27 cellular contexts compared by ENCODE assay signal in genomic region chr20:63282946-63283345, GRCh38. TPM values are rescaled to one million over a fixed set of nuclear protein-coding genes. Genes with fewer than 3 reads are reported as not detected.
"Had no signal": no experiment of that assay in that cellular context is flagged by ENCODE, and none has a peak within 500 bp of the region (broad histone marks: within the 10 kb centered on the region; RNA-seq: fewer than 3 reads in every experiment).

No MANE protein-coding gene starts in this region.

- H3K4me1 ChIP-seq: parathyroid adenoma, psoas muscle, testis, tibial nerve, upper lobe of right lung had no signal

- H3K27ac ChIP-seq: heart left ventricle, parathyroid adenoma, psoas muscle, testis, tibial nerve, upper lobe of right lung had no signal

- H3K4me3 ChIP-seq: heart left ventricle, lung, psoas muscle, spleen, testis, tibial nerve, upper lobe of right lung had no signal

- H3K79me2 ChIP-seq: parathyroid adenoma had no signal

- ATAC-seq: heart left ventricle; left colon; left ventricle myocardium superior; psoas muscle; sciatic nerve; stimulated activated naive B cell treated with anti-CD40 and anti-IgM and Interleukin-4, amounts not matched to agents 10 μg/mL and 1 μg/mL and 100 μg/mL, for 72 hours; stimulated activated naive CD8-positive, alpha-beta T cell treated with anti-CD3 and anti-CD28 coated beads, Interleukin-15, amount 100 ng/mL, for 72 hours; upper lobe of right lung had no signal

- DNase-seq: dermis blood vessel endothelial cell; foreskin melanocyte; hippocampal formation; left colon; left ventricle myocardium superior; mesenchymal stem cell; midbrain; retina; spleen; stimulated activated CD4-positive, alpha-beta T cell treated with anti-CD3 and anti-CD28 coated beads, Interleukin-2, amount 100 ng/mL, for 24 hours; stimulated activated CD4-positive, alpha-beta T cell treated with anti-CD3 and anti-CD28 coated beads, Interleukin-4, amount 100 ng/mL, for 4 hours; stimulated activated naive B cell treated with anti-CD40 and anti-IgM and Interleukin-4, amounts not matched to agents 10 μg/mL and 1 μg/mL and 100 μg/mL, for 72 hours; stimulated activated naive CD8-positive, alpha-beta T cell treated with anti-CD3 and anti-CD28 coated beads, Interleukin-15, amount 100 ng/mL, for 72 hours; testis; upper lobe of right lung had no signal

- H3K9ac ChIP-seq: parathyroid adenoma had no signal

- H3K27me3 ChIP-seq: heart left ventricle, spleen, testis, tibial nerve, upper lobe of right lung had no signal

- H2AFZ ChIP-seq: parathyroid adenoma had no signal

- H3K9me3 ChIP-seq: heart left ventricle, psoas muscle, spleen, testis, tibial nerve, upper lobe of right lung had no signal

- FAIRE-seq: colon had no signal

RNA-seq across cellular contexts. Expression of gene COL20A1, which starts 10.0 kb away (rescaled TPM):
- total RNA-seq: dermis blood vessel endothelial cell, heart left ventricle, kidney epithelial cell, left colon, left ventricle myocardium superior, omental fat pad, psoas muscle, subcutaneous adipose tissue, upper lobe of right lung had no signal
- polyA plus RNA-seq: esophagus, heart left ventricle had no signal

RNA-seq across cellular contexts. Expression of gene NKAIN4, which starts 28.7 kb away (rescaled TPM):
- total RNA-seq: dermis blood vessel endothelial cell, heart left ventricle, left ventricle myocardium superior, omental fat pad, psoas muscle, spleen, subcutaneous adipose tissue, upper lobe of right lung had no signal
- polyA plus RNA-seq: esophagus, heart left ventricle, psoas muscle had no signal

RNA-seq across cellular contexts. Expression of gene BIRC7, which starts 47.2 kb away (rescaled TPM):
- total RNA-seq: dermis blood vessel endothelial cell, left ventricle myocardium superior, psoas muscle, skeletal muscle tissue had no signal
- polyA plus RNA-seq: heart left ventricle had no signal
